1 cellular context compared by ENCODE assay signal in genomic region chr19:57578487-57579205, GRCh38.
TF ChIP-seq lines count a peak whose summit lies in the region.

ZNF416 (minus strand) TSS chr19:57578911; CDS start chr19:57578704, 207 bp downstream.

TF ChIP-seq in HepG2, 621 proteins besides CTCF, POLR2A, EP300 and RAD21 (continued from another document and continues in another):
- TF ChIP-seq GRHL1 (CRISPR knock-in tag; conservative IDR thresholded peaks at IDR 0.05) (no peak), SPEN (CRISPR knock-in tag; IDR thresholded peaks at IDR 0.05; ENCODE audit: low read depth) (peak; percentile 87; the same call in 1 of the 2 replicates), HOMEZ (CRISPR knock-in tag; IDR thresholded peaks at IDR 0.05; ENCODE audit: low read depth) (peak; percentile 14; the same call in 1 of the 2 replicates), AHR (CRISPR knock-in tag; IDR thresholded peaks at IDR 0.05) (no peak), CHD2 (IDR thresholded peaks at IDR 0.05; ENCODE audit: low read depth, low read length) (peak; percentile 89), ZNF564 (CRISPR knock-in tag; IDR thresholded peaks at IDR 0.05) (0 out of 2 replicates have a peak, but pooled peaks have one; percentile 48), MEF2D (CRISPR knock-in tag; IDR thresholded peaks at IDR 0.05) (no peak), ADNP (CRISPR knock-in tag; IDR thresholded peaks at IDR 0.05) (no peak), PHF20 (CRISPR knock-in tag; IDR thresholded peaks at IDR 0.05) (peak; percentile 85), CC2D1A (CRISPR knock-in tag; IDR thresholded peaks at IDR 0.05) (no peak), ZNF543 (CRISPR knock-in tag; IDR thresholded peaks at IDR 0.05) (no peak; the same call in 1 of the 2 replicates), NR2F6 (IDR thresholded peaks at IDR 0.05) (no peak), NR2F6 (CRISPR knock-in tag; IDR thresholded peaks at IDR 0.05) (0 out of 2 replicates have a peak, but pooled peaks have one; percentile 18), BCL6 (CRISPR knock-in tag; IDR thresholded peaks at IDR 0.05) (no peak), NBN (conservative IDR thresholded peaks at IDR 0.05) (no peak), ZSCAN12 (CRISPR knock-in tag; IDR thresholded peaks at IDR 0.05) (no peak), POGK (CRISPR knock-in tag; conservative IDR thresholded peaks at IDR 0.05) (0 out of 2 replicates have a peak, but pooled peaks have one; percentile 75), CBX5 (CRISPR knock-in tag; IDR thresholded peaks at IDR 0.05; ENCODE audit: borderline replicate concordance) (peak; percentile 71; the same call in 1 of the 2 replicates), RXRA (CRISPR knock-in tag; IDR thresholded peaks at IDR 0.05) (0 out of 2 replicates have a peak, but pooled peaks have one; percentile 34), BCL3 (CRISPR knock-in tag; IDR thresholded peaks at IDR 0.05) (peak; percentile 84; the same call in 1 of the 2 replicates), ZNF12 (CRISPR knock-in tag; IDR thresholded peaks at IDR 0.05) (no peak), MTF1 (CRISPR knock-in tag; IDR thresholded peaks at IDR 0.05) (no peak), NR2F1 (CRISPR knock-in tag; IDR thresholded peaks at IDR 0.05) (no peak), NCOA2 (CRISPR knock-in tag; IDR thresholded peaks at IDR 0.05) (peak; percentile 37; the same call in 1 of the 2 replicates), ZNF510 (CRISPR knock-in tag; IDR thresholded peaks at IDR 0.05; ENCODE audit: low read depth) (no peak), TEAD2 (CRISPR knock-in tag; IDR thresholded peaks at IDR 0.05) (no peak), ELF3 (CRISPR knock-in tag; IDR thresholded peaks at IDR 0.05) (peak; percentile 90), RORA (CRISPR knock-in tag; IDR thresholded peaks at IDR 0.05) (no peak), ZNF577 (CRISPR knock-in tag; IDR thresholded peaks at IDR 0.05; ENCODE audit: borderline replicate concordance, low read depth) (no peak), ZNF776 (CRISPR knock-in tag; IDR thresholded peaks at IDR 0.05) (no peak), TBL1XR1 (IDR thresholded peaks at IDR 0.05; ENCODE audit: borderline replicate concordance, low read length, partially characterized antibody) (peak; percentile 32), TBX3 (IDR thresholded peaks at IDR 0.05; ENCODE audit: borderline replicate concordance) (no peak), ZNF766 (CRISPR knock-in tag; IDR thresholded peaks at IDR 0.05; ENCODE audit: borderline replicate concordance) (peak; percentile 79; the same call in 1 of the 2 replicates), HINFP (CRISPR knock-in tag; IDR thresholded peaks at IDR 0.05; ENCODE audit: low read depth) (no peak), IRF2 (CRISPR knock-in tag; IDR thresholded peaks at IDR 0.05) (peak; percentile 94), KAT7 (CRISPR knock-in tag; IDR thresholded peaks at IDR 0.05; ENCODE audit: borderline replicate concordance) (no peak; the same call in 1 of the 2 replicates), MXD3 (CRISPR knock-in tag; IDR thresholded peaks at IDR 0.05) (peak; percentile 63; the same call in 1 of the 2 replicates), ZNF768 (CRISPR knock-in tag; IDR thresholded peaks at IDR 0.05) (peak; percentile 52; the same call in 1 of the 2 replicates), ZNF280D (CRISPR knock-in tag; IDR thresholded peaks at IDR 0.05) (no peak), ZNF850 (CRISPR knock-in tag; conservative IDR thresholded peaks at IDR 0.05) (no peak), SKI (IDR thresholded peaks at IDR 0.05; ENCODE audit: partially characterized antibody) (no peak), KDM4B (CRISPR knock-in tag; IDR thresholded peaks at IDR 0.05) (no peak), DMAP1 (CRISPR knock-in tag; IDR thresholded peaks at IDR 0.05) (no peak), PLSCR1 (CRISPR knock-in tag; IDR thresholded peaks at IDR 0.05; ENCODE audit: borderline replicate concordance) (no peak), TEAD3 (CRISPR knock-in tag; optimal IDR thresholded peaks at IDR 0.05; ENCODE audit: borderline replicate concordance) (peak; percentile 50), THAP7 (CRISPR knock-in tag; IDR thresholded peaks at IDR 0.05) (0 out of 2 replicates have a peak, but pooled peaks have one; percentile 21), ZNF274 (CRISPR knock-in tag; IDR thresholded peaks at IDR 0.05) (peak; percentile 77; the same call in 1 of the 2 replicates), SYNCRIP (IDR thresholded peaks at IDR 0.05; ENCODE audit: insufficient read depth, low read depth, low read length) (no peak), ISL2 (CRISPR knock-in tag; IDR thresholded peaks at IDR 0.05) (0 out of 2 replicates have a peak, but pooled peaks have one; percentile 58), PAX8 (CRISPR knock-in tag; IDR thresholded peaks at IDR 0.05; ENCODE audit: borderline replicate concordance) (no peak; the same call in 1 of the 2 replicates), DBP (CRISPR knock-in tag; IDR thresholded peaks at IDR 0.05; ENCODE audit: not compliant biosample characterization) (no peak), ZFP36L1 (CRISPR knock-in tag; IDR thresholded peaks at IDR 0.05) (no peak), ZNF672 (CRISPR knock-in tag; IDR thresholded peaks at IDR 0.05) (no peak)
